ENCODE assay signal across 18 cellular contexts in the genomic region with DNA sequence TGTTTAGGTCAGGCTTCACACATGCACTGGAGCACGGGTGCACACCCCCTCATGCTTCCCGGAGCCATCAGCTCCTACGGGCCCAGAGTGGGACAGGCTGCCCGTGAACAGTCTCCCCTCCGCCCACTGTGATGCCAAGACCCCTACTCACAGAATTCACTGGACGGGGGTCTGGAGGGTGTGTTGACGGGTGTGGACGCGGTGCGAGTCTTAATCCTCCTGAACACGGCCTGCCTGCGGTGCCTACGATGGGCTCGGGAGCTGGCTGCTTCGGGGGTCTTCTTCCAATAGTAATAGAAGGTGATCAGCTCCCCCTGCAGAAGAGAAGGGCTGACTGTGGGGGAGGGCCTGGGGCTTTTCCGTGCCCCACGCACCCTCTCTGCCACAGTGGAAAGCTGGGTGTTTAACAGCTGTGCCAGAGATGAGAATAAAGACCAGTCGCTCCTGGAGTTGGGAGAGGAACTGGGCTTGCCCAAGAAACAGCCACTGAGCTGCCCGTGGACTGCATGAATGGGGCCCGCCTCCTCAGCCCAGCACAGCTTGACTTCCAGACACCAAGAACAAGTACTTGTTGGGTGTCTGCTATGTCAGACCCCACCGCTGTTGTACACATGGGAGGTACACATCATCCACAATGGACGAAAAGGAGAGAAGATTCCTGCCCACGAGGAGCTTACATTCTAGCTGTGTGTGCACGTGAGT. TPM values are rescaled to one million over a fixed set of nuclear protein-coding genes. Genes with fewer than 3 reads are reported as not detected.
DNase-seq lines count a peak whose midpoint lies in the region; ATAC-seq, FAIRE-seq and TF ChIP-seq lines count a peak whose summit lies in the region.
"Had no signal": no experiment of that assay in that cellular context is flagged by ENCODE, and none has a peak within 500 bp of the region (broad histone marks: within the 10 kb centered on the region; RNA-seq: fewer than 3 reads in every experiment).

No MANE protein-coding gene starts in this region.

- in situ Hi-C loops in HepG2 (cut with HindIII; ENCODE audit: extremely low pct_ligation_motif_present, low pct_unique_long_range_greater_than_20kb) (no loop called here), G401 (cut with HindIII; ENCODE audit: low sequenced_read_pairs) (no loop called here)

- H3K4me3 ChIP-seq in HepG2 (replicated peaks in 1 of 3; ENCODE audit: insufficient read depth in 1 of 3, low read depth in 2 of 3, low read length in 3 of 3), result no peak overlapping the region
- H3K4me3 ChIP-seq in right lobe of liver, result no peak overlapping the region
- H3K4me3 ChIP-seq in H1 (ENCODE audit: extremely low read depth in 1 of 4, insufficient read depth in 2 of 4, low read depth in 3 of 4, low read length in 4 of 4), result no peak overlapping the region
- H3K4me3 ChIP-seq in trophoblast cell (ENCODE audit: low read depth, low read length), result no peak overlapping the region
- no peak overlapping the region for H3K4me3 ChIP-seq in Caco-2 (ENCODE audit: low read depth, low read length)

- H2BK5ac ChIP-seq in H1 (ENCODE audit: low read depth, low read length) (0 out of 2 replicates have a peak overlapping the region, but pooled peaks have one; percentile 18), trophoblast cell (ENCODE audit: low read depth, low read length, poor library complexity) (no peak overlapping the region)

- H3K18ac ChIP-seq in H1 (ENCODE audit: extremely low read depth, low read length) (no peak overlapping the region), trophoblast cell (ENCODE audit: low read length) (peak overlapping the region; percentile 44)

- TF ChIP-seq RAD21 in HepG2 (CRISPR knock-in tag; IDR thresholded peaks at IDR 0.05), result no peak
- TF ChIP-seq RAD21 in H1 (IDR thresholded peaks at IDR 0.05 in 1 of 2, conservative IDR thresholded peaks at IDR 0.05 in 1 of 2; ENCODE audit: low read depth in 2 of 2, low read length in 2 of 2), result no peak

- H2BK15ac ChIP-seq in H1 (ENCODE audit: low read length), result no peak overlapping the region

- H4K12ac ChIP-seq in trophoblast cell (ENCODE audit: low read depth, low read length), result no peak overlapping the region

- no peaks in the 10 kb centered on the region for H3K27me3 Mint-ChIP-seq in Caco-2 (ENCODE audit: insufficient read depth, unreplicated experiment)
- H3K27me3 Mint-ChIP-seq: dendritic cell treated with granulocyte-macrophage colony-stimulating factor and Interleukin-4, amounts not matched to agents 40 ng/mL and 50 ng/mL, for 4 days had no signal

- H2BK12ac ChIP-seq in H1 (ENCODE audit: low read depth, low read length), result no peak overlapping the region
- no peak overlapping the region for H2BK12ac ChIP-seq in trophoblast cell (ENCODE audit: low read length)

- H3K4me3 Mint-ChIP-seq in Caco-2 (ENCODE audit: unreplicated experiment), result no peak overlapping the region
- H3K4me3 Mint-ChIP-seq: dendritic cell treated with granulocyte-macrophage colony-stimulating factor and Interleukin-4, amounts not matched to agents 40 ng/mL and 50 ng/mL, for 4 days; mesothelial cell of epicardium had no signal

- H3K79me2 ChIP-seq in HepG2 (ENCODE audit: insufficient read depth, low read length) (peaks cover 24% of the 10 kb centered on the region), H1 (ENCODE audit: control insufficient read depth in 1 of 2, insufficient read depth in 2 of 2, low read length in 2 of 2) (peaks cover 0 to 34% of the 10 kb centered on the region in 2 experiments; a peak in 2 of 4 replicates), trophoblast cell (ENCODE audit: control insufficient read depth, insufficient read depth, low read length, poor library complexity) (peaks cover 3% of the 10 kb centered on the region)

- H3K56ac ChIP-seq in H1 (replicated peaks; ENCODE audit: insufficient read length, low read depth, low read length), result no peak overlapping the region

- FAIRE-seq in HepG2 (lab: Jason Lieb, UNC), result no peak
- FAIRE-seq in H1 (lab: Jason Lieb, UNC), result no peak
- FAIRE-seq: TTC549 had no signal

- H3K27ac ChIP-seq in HepG2 (ENCODE audit: extremely low read length, insufficient read depth, low read length) (no peak overlapping the region), right lobe of liver (no peak overlapping the region), H1 (ENCODE audit: low read depth, low read length) (no peak overlapping the region), trophoblast cell (ENCODE audit: low read depth, low read length) (no peak overlapping the region)
- H3K27ac ChIP-seq: epithelial cell of prostate, KMS-11 had no signal

- H3K79me1 ChIP-seq in H1 (ENCODE audit: low read depth, low read length) (peaks cover 14% of the 10 kb centered on the region), trophoblast cell (ENCODE audit: low read length) (peaks cover 5% of the 10 kb centered on the region)

- TF ChIP-seq CTCF in HepG2 (CRISPR knock-in tag; IDR thresholded peaks at IDR 0.05) (no peak), right lobe of liver (IDR thresholded peaks at IDR 0.05) (no peak), H1 (IDR thresholded peaks at IDR 0.05; ENCODE audit: control extremely low read depth in 1 of 3, insufficient read depth in 1 of 3, low read depth in 1 of 3, low read length in 3 of 3) (no peak), Caco-2 (IDR thresholded peaks at IDR 0.05; ENCODE audit: insufficient read depth in 1 of 2, low read depth in 1 of 2, low read length in 1 of 2, severe bottlenecking in 1 of 2, unreplicated experiment in 1 of 2) (no peak), GM10266 (IDR thresholded peaks at IDR 0.05; ENCODE audit: control insufficient read depth, insufficient read depth, low read depth, missing control alignments) (no peak)

- H3K27me3 ChIP-seq in HepG2 (ENCODE audit: control insufficient read depth in 1 of 2, insufficient read depth in 2 of 2, low read length in 2 of 2) (no peaks in the 10 kb centered on the region), right lobe of liver (no peaks in the 10 kb centered on the region), H1 (replicated peaks in 1 of 4; ENCODE audit: control insufficient read depth in 3 of 4, extremely low read depth in 1 of 4, insufficient read depth in 3 of 4, low read length in 3 of 4) (no peaks in the 10 kb centered on the region), trophoblast cell (ENCODE audit: insufficient read depth, low read length) (no peaks in the 10 kb centered on the region), Caco-2 (replicated peaks; ENCODE audit: control insufficient read depth, insufficient read depth, low read length) (no peaks in the 10 kb centered on the region)

- ATAC-seq in HepG2 (no peak), right lobe of liver (no peak)

- H3K36me3 Mint-ChIP-seq in Caco-2 (ENCODE audit: insufficient read depth, unreplicated experiment), result peaks cover 48% of the 10 kb centered on the region

- no peak overlapping the region for H2BK120ac ChIP-seq in H1 (replicated peaks; ENCODE audit: low read depth, low read length)
- no peak overlapping the region for H2BK120ac ChIP-seq in trophoblast cell (ENCODE audit: insufficient read depth, low read length, poor library complexity)

- H3K4me2 ChIP-seq in HepG2 (ENCODE audit: low read depth, low read length) (no peak overlapping the region), H1 (ENCODE audit: insufficient read depth in 1 of 2, low read depth in 2 of 2, low read length in 2 of 2) (no peak overlapping the region), trophoblast cell (ENCODE audit: low read length) (no peak overlapping the region)
- H3K4me2 ChIP-seq: KMS-11 had no signal

- no peak overlapping the region for H2AK5ac ChIP-seq in H1 (ENCODE audit: low read depth, low read length)
- no peak overlapping the region for H2AK5ac ChIP-seq in trophoblast cell (ENCODE audit: low read length)

- no peak overlapping the region for H3K27ac Mint-ChIP-seq in Caco-2 (ENCODE audit: unreplicated experiment)
- H3K27ac Mint-ChIP-seq: dendritic cell treated with granulocyte-macrophage colony-stimulating factor and Interleukin-4, amounts not matched to agents 40 ng/mL and 50 ng/mL, for 4 days; mesothelial cell of epicardium had no signal

- DNase-seq in HepG2 (ENCODE audit: low spot score) (no peak), right lobe of liver (no peak), H1 (ENCODE audit: low read depth in 1 of 2, low spot score in 2 of 2) (no peak), trophoblast cell (no peak), G401 (ENCODE audit: low spot score) (no peak), D341Med (ENCODE audit: low spot score) (no peak), Caco-2 (no peak), GM10266 (ENCODE audit: extremely low spot score) (no peak)
- DNase-seq: DND-41, foreskin melanocyte, NCI-H2029 treated with DMSO at 0.1 percent for 48 hours, NCI-H510A, SW 1271 had no signal

- BruUV-seq in HepG2 (replicated peaks; lab: Mats Ljungman, UMichigan) (no TSS peak), Caco-2 (replicated peaks; lab: Mats Ljungman, UMichigan) (no TSS peak)

- CTCF ChIA-PET in HepG2 (lab: Yijun Ruan, JAX; ENCODE audit: low intra/inter-chr PET ratio, low total read pairs), result no interaction called here
- CTCF ChIA-PET in H1 (lab: Charles Lee; ENCODE audit: partially characterized antibody), result interaction anchor here (0.8 to 2.1 kb wide), 5 partner anchors 13 to 360 kb away, joined by 3 to 19 read pairs (median 3); no protein-coding TSS in a partner anchor
- CTCF ChIA-PET in Caco-2 (lab: Charles Lee), result no interaction called here

- no peak overlapping the region for H3K4ac ChIP-seq in H1 (replicated peaks; ENCODE audit: insufficient read length, low read depth, low read length)
- peak overlapping the region; percentile 19 for H3K4ac ChIP-seq in trophoblast cell (ENCODE audit: low read depth, low read length)

- peaks cover 40% of the 10 kb centered on the region for H4K20me1 ChIP-seq in HepG2 (ENCODE audit: insufficient read depth, low read length)
- peaks cover 0 to 4% of the 10 kb centered on the region in 2 experiments for H4K20me1 ChIP-seq in H1 (replicated peaks in 1 of 2; ENCODE audit: control insufficient read depth in 1 of 2, insufficient read depth in 2 of 2, low read length in 2 of 2)

- H3K14ac ChIP-seq in H1 (ENCODE audit: insufficient read length) (no peak overlapping the region), trophoblast cell (ENCODE audit: low read length) (no peak overlapping the region)

- no peaks in the 10 kb centered on the region for H3K9me3 Mint-ChIP-seq in Caco-2 (ENCODE audit: unreplicated experiment)
- H3K9me3 Mint-ChIP-seq: dendritic cell treated with granulocyte-macrophage colony-stimulating factor and Interleukin-4, amounts not matched to agents 40 ng/mL and 50 ng/mL, for 4 days; mesothelial cell of epicardium had no signal

- H2BK20ac ChIP-seq in H1 (ENCODE audit: low read length), result no peak overlapping the region

- WGBS in HepG2 (ENCODE audit: low lambda C conversion rate), result 96% methylated on average over 23 of the region's 24 CpGs
- WGBS in right lobe of liver (ENCODE audit: insufficient coverage, low coverage, low lambda C conversion rate, missing lambda C conversion rate), result 98% methylated on average over 6 of the region's 24 CpGs
- WGBS in H1 (ENCODE audit: extremely low coverage in 1 of 2, insufficient coverage in 1 of 2, insufficient read length in 1 of 2, insufficient replicate concordance in 2 of 2, low coverage in 1 of 2, low lambda C conversion rate in 2 of 2, missing lambda C conversion rate in 1 of 2), 2 experiments, result 92% methylated on average over 24 of the region's 24 CpGs; no CpG with 5 or more reads in 1 of the 2 experiments
- no CpG with 5 or more reads among the region's 24 CpGs for WGBS in trophoblast cell (ENCODE audit: extremely low coverage, insufficient coverage, insufficient read length)

- H3K9ac ChIP-seq in HepG2 (ENCODE audit: insufficient read depth, low read depth, low read length), result no peak overlapping the region
- no peak overlapping the region for H3K9ac ChIP-seq in H1 (replicated peaks in 1 of 4; ENCODE audit: extremely low read depth in 1 of 4, low read depth in 3 of 4, low read length in 3 of 4)
- no peak overlapping the region for H3K9ac ChIP-seq in trophoblast cell (ENCODE audit: low read length)
- H3K9ac ChIP-seq: KMS-11 had no signal

- H3K23me2 ChIP-seq in H1 (ENCODE audit: low read depth, low read length), result no peaks in the 10 kb centered on the region

- no peaks in the 10 kb centered on the region for H3K4me1 Mint-ChIP-seq in Caco-2 (ENCODE audit: low read depth, unreplicated experiment)

- H4K91ac ChIP-seq in H1 (replicated peaks; ENCODE audit: insufficient read length, low read length) (no peak overlapping the region), trophoblast cell (ENCODE audit: low read depth, low read length) (no peak overlapping the region)

- H3K9me3 ChIP-seq in HepG2 (ENCODE audit: low read length) (no peaks in the 10 kb centered on the region), right lobe of liver (no peaks in the 10 kb centered on the region), H1 (ENCODE audit: insufficient read depth in 2 of 2, low read depth in 1 of 2, low read length in 1 of 2) (no peaks in the 10 kb centered on the region), trophoblast cell (ENCODE audit: insufficient read depth, low read depth, low read length) (peaks cover 2% of the 10 kb centered on the region), Caco-2 (no peaks in the 10 kb centered on the region)

- H3K23ac ChIP-seq in H1 (ENCODE audit: insufficient read length), result no peak overlapping the region
- no peak overlapping the region for H3K23ac ChIP-seq in trophoblast cell (ENCODE audit: low read length)

- POLR2A ChIA-PET in HepG2 (lab: Yijun Ruan, JAX) (no interaction called here), H1 (lab: Charles Lee; ENCODE audit: partially characterized antibody) (interaction anchor here (1.4 kb wide), 1 partner anchor 15 kb away, joined by 3 read pairs; no protein-coding TSS in a partner anchor), Caco-2 (lab: Charles Lee) (interaction anchor here (0.6 kb wide), 1 partner anchor 921 kb away, joined by 3 read pairs; no protein-coding TSS in a partner anchor)

- TF ChIP-seq EP300 in HepG2 (IDR thresholded peaks at IDR 0.05; ENCODE audit: low read depth in 2 of 2, low read length in 2 of 2) (no peak), HepG2 (CRISPR knock-in tag; IDR thresholded peaks at IDR 0.05; ENCODE audit: borderline replicate concordance) (no peak), H1 (IDR thresholded peaks at IDR 0.05; ENCODE audit: borderline replicate concordance in 1 of 2, low read depth in 2 of 2, low read length in 2 of 2) (no peak)

- H2AFZ ChIP-seq in HepG2 (ENCODE audit: low read length) (no peak overlapping the region), H1 (ENCODE audit: low read length) (no peak overlapping the region), trophoblast cell (ENCODE audit: insufficient read depth, low read length, poor library complexity) (no peak overlapping the region)

- H3K4me1 ChIP-seq in HepG2 (ENCODE audit: insufficient read depth, low read length), result peaks cover 49% of the 10 kb centered on the region
- H3K4me1 ChIP-seq in right lobe of liver, result peaks cover 0 to 59% (median 26%) of the 10 kb centered on the region in 4 donors
- peaks cover 8 to 14% (median 10%) of the 10 kb centered on the region in 4 experiments for H3K4me1 ChIP-seq in H1 (replicated peaks in 1 of 4; ENCODE audit: control insufficient read depth in 3 of 4, insufficient read depth in 4 of 4, low read length in 3 of 4)
- peaks cover 6 to 24% of the 10 kb centered on the region in 2 experiments for H3K4me1 ChIP-seq in trophoblast cell (ENCODE audit: control insufficient read depth in 1 of 2, insufficient read depth in 2 of 2, low read length in 2 of 2)
- peaks cover 4% of the 10 kb centered on the region; the same call in 1 of the 2 replicates for H3K4me1 ChIP-seq in Caco-2

- intact Hi-C loops in HepG2 (cut with micrococcal nuclease; ENCODE audit: unreplicated experiment), result no loop called here
- intact Hi-C loops in right lobe of liver (cut with DNase I), result no loop called here
- intact Hi-C loops in Caco-2 (cut with micrococcal nuclease; ENCODE audit: unreplicated experiment), result no loop called here

- peak overlapping the region; percentile 18; the same call in 1 of the 2 replicates for H4K8ac ChIP-seq in H1 (ENCODE audit: extremely low read depth, insufficient read depth, low read length)
- H4K8ac ChIP-seq in trophoblast cell (ENCODE audit: low read depth, low read length), result no peak overlapping the region

- TF ChIP-seq POLR2A in HepG2 (IDR thresholded peaks at IDR 0.05; ENCODE audit: insufficient read depth in 1 of 2, low read depth in 2 of 2, low read length in 2 of 2) (no peak), right lobe of liver (IDR thresholded peaks at IDR 0.05) (no peak), H1 (IDR thresholded peaks at IDR 0.05; ENCODE audit: control extremely low read depth in 1 of 2, low read depth in 2 of 2, low read length in 2 of 2) (no peak)

- H4K5ac ChIP-seq in H1 (ENCODE audit: insufficient read length, low read depth, low read length), result no peak overlapping the region

- H3K36me3 ChIP-seq in HepG2 (replicated peaks in 1 of 2; ENCODE audit: control insufficient read depth in 1 of 2, insufficient read depth in 2 of 2, low read length in 2 of 2) (peaks cover 47 to 67% of the 10 kb centered on the region in 2 experiments), right lobe of liver (peaks cover 0 to 52% (median 22%) of the 10 kb centered on the region in 4 donors), H1 (ENCODE audit: control insufficient read depth in 2 of 4, insufficient read depth in 4 of 4, low read length in 3 of 4) (peaks cover 4 to 38% (median 25%) of the 10 kb centered on the region in 4 experiments), trophoblast cell (ENCODE audit: control insufficient read depth in 1 of 2, insufficient read depth in 2 of 2, low read length in 2 of 2) (peaks cover 46 to 54% of the 10 kb centered on the region in 2 experiments), Caco-2 (ENCODE audit: control insufficient read depth, insufficient read depth, low read length) (peaks cover 2% of the 10 kb centered on the region; the same call in 1 of the 2 replicates)

RNA-seq across cellular contexts. Expression of a gene that starts 47.9 kb away (rescaled TPM):
- total RNA-seq in HepG2 (2016; rRNA removed; fragmentation: Illumina TruSeq; extraction: Trizol) (not detected in 2 replicates), right lobe of liver (under 1 TPM in 5 of 6 experiments, not detected in 1; 0.13 to 0.53 (median 0.25) TPM), Caco-2 (2022) (0.41 and 0.44 TPM in 2 replicates)
- total RNA-seq in HepG2 (2016; cell fraction: cytosol; rRNA removed; fragmentation: Illumina TruSeq; extraction: Trizol; ENCODE audit: low read depth), result not detected in 2 replicates
- total RNA-seq in HepG2 (2016; cell fraction: insoluble cytoplasmic fraction; rRNA removed; fragmentation: Illumina TruSeq; extraction: Trizol), result not detected in 2 replicates
- total RNA-seq in HepG2 (2016; cell fraction: membrane; rRNA removed; fragmentation: Illumina TruSeq; extraction: Trizol), result not detected in 2 replicates
- total RNA-seq in HepG2 (2016; cell fraction: nucleus; rRNA removed; fragmentation: Illumina TruSeq; extraction: Trizol), result not detected in 2 replicates
- polyA plus RNA-seq in HepG2 (2011; rRNA removed) (0.05 TPM in 1 of 2 replicates, not detected in the other), H1 (2011; rRNA removed) (1.0 and 1.6 TPM in 2 replicates)
- polyA plus RNA-seq in HepG2 (2011; cell fraction: cytosol; rRNA removed), result 0.03 TPM in 1 of 2 replicates, not detected in the other
- polyA plus RNA-seq in HepG2 (2011; cell fraction: nucleus; rRNA removed), result 0.09 TPM in 1 of 2 replicates, not detected in the other
- not detected in 2 replicates for polyA plus RNA-seq in HepG2 (2012)
- not detected in 2 replicates for polyA plus RNA-seq in HepG2 (2016; cell fraction: cytosol; fragmentation: Illumina TruSeq; extraction: Trizol; ENCODE audit: low read depth)
- polyA plus RNA-seq in HepG2 (2016; cell fraction: insoluble cytoplasmic fraction; fragmentation: Illumina TruSeq; extraction: Trizol; ENCODE audit: low read depth), result not detected in 2 replicates
- polyA plus RNA-seq in HepG2 (2016; cell fraction: membrane; fragmentation: Illumina TruSeq; extraction: Trizol; ENCODE audit: low read depth), result not detected in 2 replicates
- polyA plus RNA-seq in HepG2 (2016; cell fraction: nucleus; fragmentation: Illumina TruSeq; extraction: Trizol; ENCODE audit: insufficient read depth, low read depth), result not detected in 2 replicates
- not detected in 2 replicates for polyA minus RNA-seq in HepG2 (2011; rRNA and poly(A)+ RNA removed; ENCODE audit: low replicate concordance)
- not detected in 2 replicates for polyA minus RNA-seq in HepG2 (2011; cell fraction: cytosol; rRNA and poly(A)+ RNA removed)
- polyA minus RNA-seq in HepG2 (2011; cell fraction: nucleus; rRNA and poly(A)+ RNA removed), result not detected in 2 replicates
- total RNA-seq in H1 (2021; fragmentation: NEBNext Ultra II Directional; extraction: Animal tissue kit (Norgen Biotek cat#: 25700)), result 1.6 and 1.7 TPM in 2 replicates
- polyA plus RNA-seq in H1 (2011; cell fraction: cytosol; rRNA removed), result 0.96 TPM
- 1.5 TPM for polyA plus RNA-seq in H1 (2011; cell fraction: nucleus; rRNA removed)
- polyA plus RNA-seq in H1 (2012, experiment 1 of 2), result 1.6 to 2.1 TPM (median 1.8 TPM) in 4 replicates
- 1.8 TPM for polyA plus RNA-seq in H1 (2012, experiment 2 of 2)
- 2.7 TPM for polyA plus RNA-seq in H1 (2013, experiment 1 of 2)
- 3.0 TPM for polyA plus RNA-seq in H1 (2013, experiment 2 of 2)
- polyA minus RNA-seq in H1 (2011; rRNA and poly(A)+ RNA removed), result 0.32 and 1.1 TPM in 2 replicates
- not detected for polyA minus RNA-seq in H1 (2011; cell fraction: cytosol; rRNA and poly(A)+ RNA removed)
- polyA minus RNA-seq in H1 (2011; cell fraction: nucleus; rRNA and poly(A)+ RNA removed), result 1.2 TPM
- 0.49 and 0.65 TPM in 2 replicates for polyA plus RNA-seq in trophoblast cell (2013)
- 3.6 and 9.5 TPM in 2 replicates for total RNA-seq in G401 (2014; rRNA removed; shearing (Covaris generic))
